8 cellular contexts compared by ENCODE assay signal in the genomic region with DNA sequence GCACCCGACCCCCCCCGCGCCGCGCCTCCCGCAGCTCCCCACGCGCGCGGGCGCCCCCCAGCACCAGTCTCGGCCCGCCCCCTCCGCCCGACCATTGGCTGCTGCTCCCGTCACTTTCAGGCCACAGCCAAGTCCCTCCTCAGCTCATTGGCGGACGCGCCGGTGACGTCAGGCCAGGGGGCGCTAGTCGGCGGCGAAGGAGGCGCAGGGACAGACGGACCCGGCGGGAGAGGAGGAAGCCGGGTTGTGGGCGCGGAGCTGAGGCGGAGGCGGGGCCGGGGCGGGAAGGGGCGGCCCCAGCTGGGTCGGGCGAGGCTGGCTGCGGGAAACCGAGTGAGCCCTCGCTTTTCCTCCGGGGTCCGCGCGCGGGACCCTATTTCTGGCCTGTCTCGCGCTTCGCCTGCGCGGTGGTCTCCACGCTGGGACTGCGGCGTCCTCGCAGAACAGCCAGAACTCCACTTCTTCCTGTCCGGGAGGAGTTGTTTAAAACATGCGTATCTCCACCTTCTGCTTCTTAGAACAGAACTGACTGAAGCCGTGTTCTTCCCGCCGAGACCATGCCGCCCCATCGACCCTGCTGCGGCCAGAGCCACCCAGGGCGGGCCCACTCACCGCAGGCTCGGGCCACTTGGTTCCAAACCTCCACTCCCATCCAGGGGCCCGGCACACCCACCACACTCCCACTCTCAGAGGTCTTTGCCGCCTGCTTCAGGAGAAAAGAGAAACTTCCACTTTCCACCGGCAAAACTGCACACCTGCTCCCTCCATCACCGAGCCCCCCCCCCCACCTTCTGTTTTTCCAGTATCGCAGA. TPM values are rescaled to one million over a fixed set of nuclear protein-coding genes. Genes with fewer than 3 reads are reported as not detected.
DNase-seq lines count a peak whose midpoint lies in the region; ATAC-seq and TF ChIP-seq lines count a peak whose summit lies in the region.

No MANE protein-coding gene starts in this region.

- no peaks in the 10 kb centered on the region for H3K36me3 Mint-ChIP-seq in activated naive CD4-positive, alpha-beta T cell treated with anti-CD3 and anti-CD28 coated beads, Interleukin-2, amount 50 U/mL, for 24 hours

- peak overlapping the region; percentile 86 for H3K4me3 Mint-ChIP-seq in activated naive CD4-positive, alpha-beta T cell treated with anti-CD3 and anti-CD28 coated beads, Interleukin-2, amount 50 U/mL, for 24 hours

- TF ChIP-seq CTCF in GM10266 (IDR thresholded peaks at IDR 0.05; ENCODE audit: control insufficient read depth, insufficient read depth, low read depth, missing control alignments) = peak; percentile 59

- ATAC-seq in HG02571 (IDR thresholded peaks at IDR 0.05; ENCODE audit: unreplicated experiment) = peak; percentile 96

- H3K9me3 Mint-ChIP-seq in activated naive CD4-positive, alpha-beta T cell treated with anti-CD3 and anti-CD28 coated beads, Interleukin-2, amount 50 U/mL, for 24 hours = no peaks in the 10 kb centered on the region

- DNase-seq in GM10266 (ENCODE audit: extremely low spot score) = peak; percentile 99
- peak; percentile 99 for DNase-seq in NAMALWA (ENCODE audit: low spot score)
- peak; percentile 96 for DNase-seq in SK-N-DZ (ENCODE audit: low spot score)
- peak; percentile 34 for DNase-seq in glomerular endothelial cell (ENCODE audit: extremely low read depth, low read depth, low spot score)
- peak; percentile 100 for DNase-seq in occipital lobe (lab: John Stamatoyannopoulos, UW)

- H3K4me1 Mint-ChIP-seq in activated naive CD4-positive, alpha-beta T cell treated with anti-CD3 and anti-CD28 coated beads, Interleukin-2, amount 50 U/mL, for 24 hours = peaks cover 31% of the 10 kb centered on the region

- H3K27ac Mint-ChIP-seq in activated naive CD4-positive, alpha-beta T cell treated with anti-CD3 and anti-CD28 coated beads, Interleukin-2, amount 50 U/mL, for 24 hours = peak overlapping the region; percentile 80

- peak overlapping the region; percentile 83 for H3K27ac ChIP-seq in temporal lobe (ENCODE audit: low read depth, low read length)

- H3K27me3 Mint-ChIP-seq in activated naive CD4-positive, alpha-beta T cell treated with anti-CD3 and anti-CD28 coated beads, Interleukin-2, amount 50 U/mL, for 24 hours = no peaks in the 10 kb centered on the region

RNA-seq across cellular contexts. Expression of a gene that starts 0.5 kb away (rescaled TPM):
- polyA plus RNA-seq in SK-N-DZ (2014; cell fraction: cytosol; rRNA removed) = 37.9 and 40.2 TPM in 2 replicates
- 47.9 and 62.7 TPM in 2 replicates for polyA plus RNA-seq in SK-N-DZ (2014; cell fraction: nucleus; rRNA removed)
- total RNA-seq in glomerular endothelial cell (26.7 and 27.7 TPM in 2 replicates), occipital lobe (107 TPM), temporal lobe (52.1 TPM)

Comparison
In these comparisons a context has a peak if more than half of its experiments do, and no peak if none do; other contexts are left out.
1. Peak in every context shown above with its lines: DNase-seq, ATAC-seq and H3K27ac ChIP-seq.
2. DNase-seq: peak in every context shown above with its lines; median percentile 100 in occipital lobe; 99 in GM10266; 99 in NAMALWA; 96 in SK-N-DZ; 34 in glomerular endothelial cell.